ENCODE assay signal across 11 cellular contexts in genomic region chr4:73221734-73222133, GRCh38. TPM values are rescaled to one million over a fixed set of nuclear protein-coding genes. Genes with fewer than 3 reads are reported as not detected.
DNase-seq lines count a peak whose midpoint lies in the region; ATAC-seq, FAIRE-seq and TF ChIP-seq lines count a peak whose summit lies in the region.
"Had no signal": no experiment of that assay in that cellular context is flagged by ENCODE, and none has a peak within 500 bp of the region (broad histone marks: within the 10 kb centered on the region; RNA-seq: fewer than 3 reads in every experiment).

No MANE protein-coding gene starts in this region.

- TF ChIP-seq POLR2A in GM12892 (IDR thresholded peaks at IDR 0.05; ENCODE audit: low read depth, low read length) (no peak), prostate gland (IDR thresholded peaks at IDR 0.05) (no peak)

- peak overlapping the region; percentile 52 for H3K4me3 Mint-ChIP-seq in activated naive CD8-positive, alpha-beta T cell treated with anti-CD3 and anti-CD28 coated beads, Interleukin-2, amount 10 ng/mL, durations not matched to agents 7 days and 5 days

- H3K79me2 ChIP-seq in ACC112 (ENCODE audit: control insufficient read depth, insufficient read depth, low read length, unreplicated experiment): peaks cover 65% of the 10 kb centered on the region

- POLR2A ChIA-PET in activated naive CD8-positive, alpha-beta T cell treated with anti-CD3 and anti-CD28 coated beads, Interleukin-2, amount 10 ng/mL, durations not matched to agents 7 days and 5 days (lab: Charles Lee): no interaction called here

- no peak for TF ChIP-seq CTCF in prostate gland (IDR thresholded peaks at IDR 0.05)

- no peaks in the 10 kb centered on the region for H3K27me3 Mint-ChIP-seq in activated naive CD8-positive, alpha-beta T cell treated with anti-CD3 and anti-CD28 coated beads, Interleukin-2, amount 10 ng/mL, durations not matched to agents 7 days and 5 days

- H3K27me3 ChIP-seq in ACC112 (ENCODE audit: insufficient read depth, low read length) (no peaks in the 10 kb centered on the region), prostate gland (replicated peaks; ENCODE audit: insufficient read depth) (no peaks in the 10 kb centered on the region)

- H3K4me1 ChIP-seq in ACC112 (ENCODE audit: control insufficient read depth, insufficient read depth, low read length, unreplicated experiment) (peaks cover 9% of the 10 kb centered on the region), prostate gland (replicated peaks) (no peaks in the 10 kb centered on the region)

- peaks cover 15% of the 10 kb centered on the region for H3K4me1 Mint-ChIP-seq in activated naive CD8-positive, alpha-beta T cell treated with anti-CD3 and anti-CD28 coated beads, Interleukin-2, amount 10 ng/mL, durations not matched to agents 7 days and 5 days

- no peak overlapping the region for H2AFZ ChIP-seq in ACC112 (ENCODE audit: low read length, unreplicated experiment)

- WGBS in prostate gland: 79% methylated on average over 2 of the region's 2 CpGs

- peak overlapping the region; percentile 56 for H3K27ac Mint-ChIP-seq in activated naive CD8-positive, alpha-beta T cell treated with anti-CD3 and anti-CD28 coated beads, Interleukin-2, amount 10 ng/mL, durations not matched to agents 7 days and 5 days

- peak overlapping the region; percentile 83 for H3K4me3 ChIP-seq in ACC112 (ENCODE audit: low read depth, low read length)
- peak overlapping the region in 1 of 2 donors; percentile 21 for H3K4me3 ChIP-seq in prostate gland

- H3K27ac ChIP-seq in ACC112 (ENCODE audit: low read depth, low read length) (no peak overlapping the region), prostate gland (no peak overlapping the region)

- H3K9me3 Mint-ChIP-seq in activated naive CD8-positive, alpha-beta T cell treated with anti-CD3 and anti-CD28 coated beads, Interleukin-2, amount 10 ng/mL, durations not matched to agents 7 days and 5 days: no peaks in the 10 kb centered on the region

- ATAC-seq in activated naive CD8-positive, alpha-beta T cell treated with anti-CD3 and anti-CD28 coated beads, Interleukin-2, amount 10 ng/mL, durations not matched to agents 7 days and 5 days (ENCODE audit: low read depth): no peak
- ATAC-seq in GM19324 (IDR thresholded peaks at IDR 0.05; ENCODE audit: low FRiP score, unreplicated experiment): no peak

- FAIRE-seq in GM12892 (lab: Jason Lieb, UNC): peak; percentile 36

- H3K9me3 ChIP-seq in prostate gland: no peaks in the 10 kb centered on the region

- H3K36me3 ChIP-seq in ACC112 (ENCODE audit: insufficient read depth, low read length) (no peaks in the 10 kb centered on the region; the same call in 1 of the 2 replicates), prostate gland (no peaks in the 10 kb centered on the region)

- intact Hi-C loops in prostate gland (cut with DNase I): no loop called here

- H3K36me3 Mint-ChIP-seq in activated naive CD8-positive, alpha-beta T cell treated with anti-CD3 and anti-CD28 coated beads, Interleukin-2, amount 10 ng/mL, durations not matched to agents 7 days and 5 days: peaks cover 11% of the 10 kb centered on the region

- DNase-seq in GM12892 (ENCODE audit: insufficient read length) (no peak), lung microvascular endothelial cell (ENCODE audit: low read depth in 2 of 2) (peak; percentile 9 to 14), prostate gland (ENCODE audit: low spot score) (no peak), NCI-H128 (lab: John Stamatoyannopoulos, UW; ENCODE audit: unreplicated experiment) (no peak), superior temporal gyrus (ENCODE audit: extremely low spot score) (no peak)
- no peak for DNase-seq in activated naive CD8-positive, alpha-beta T cell treated with anti-CD3 and anti-CD28 coated beads, Interleukin-2, amount 10 ng/mL, durations not matched to agents 7 days and 5 days
- DNase-seq: activated gamma-delta T cell treated with Interleukin-2 at 50 U/mL for 16 hours; KG1; stimulated activated CD4-positive, alpha-beta T cell treated with anti-CD3 and anti-CD28 coated beads, Interleukin-2, amount 100 ng/mL, for 48 hours had no signal

RNA-seq across cellular contexts. Expression of gene ANKRD17, which starts 36.9 kb away (rescaled TPM):
- 20.9 TPM for polyA plus RNA-seq in GM12892 (2012; ENCODE audit: missing spikeins)
- total RNA-seq in activated naive CD8-positive, alpha-beta T cell treated with anti-CD3 and anti-CD28 coated beads, Interleukin-2, amount 10 ng/mL, durations not matched to agents 7 days and 5 days: 10 to 100 TPM; 49.8 to 53.0 TPM
- 36.2 and 42.7 TPM in 2 replicates for total RNA-seq in lung microvascular endothelial cell
- 10 to 100 TPM; 63.3 to 65.0 TPM for total RNA-seq in prostate gland

Comparison
In these comparisons a context has a peak if more than half of its experiments do, and no peak if none do; other contexts are left out.
1. DNase-seq: peak in lung microvascular endothelial cell (2 of 2); none in GM12892 (single experiment), activated naive CD8-positive, alpha-beta T cell treated with anti-CD3 and anti-CD28 coated beads, Interleukin-2, amount 10 ng/mL, durations not matched to agents 7 days and 5 days (single experiment), prostate gland (single experiment), NCI-H128 (single experiment) and superior temporal gyrus (single experiment).